Comparison of ENCODE assay signal across 10 cellular contexts in genomic region chr9:33153666-33154065, GRCh38. TPM values are rescaled to one million over a fixed set of nuclear protein-coding genes. Genes with fewer than 3 reads are reported as not detected.
DNase-seq lines count a peak whose midpoint lies in the region; ATAC-seq and TF ChIP-seq lines count a peak whose summit lies in the region.
"Had no signal": no experiment of that assay in that cellular context is flagged by ENCODE, and none has a peak within 500 bp of the region (broad histone marks: within the 10 kb centered on the region; RNA-seq: fewer than 3 reads in every experiment).

No MANE protein-coding gene starts in this region.

- peak overlapping the region; percentile 39 for H3K4me3 ChIP-seq in OCI-LY7 (ENCODE audit: low read depth, low read length, poor library complexity, severe bottlenecking)
- no peak overlapping the region for H3K4me3 ChIP-seq in sigmoid colon

- ATAC-seq in GM18519 (IDR thresholded peaks at IDR 0.05; ENCODE audit: low FRiP score, unreplicated experiment) (peak; percentile 40), GM21737 (IDR thresholded peaks at IDR 0.05; ENCODE audit: unreplicated experiment) (peak; percentile 41)

- TF ChIP-seq POLR2A in sigmoid colon (IDR thresholded peaks at IDR 0.05), result no peak

- BruUV-seq in OCI-LY7 (replicated peaks; lab: Mats Ljungman, UMichigan), result no TSS peak

- no peaks in the 10 kb centered on the region for H3K9me3 Mint-ChIP-seq in nephron

- H4K20me1 ChIP-seq in OCI-LY7 (ENCODE audit: insufficient read depth, low read length), result peaks cover 17% of the 10 kb centered on the region

- H3K27ac Mint-ChIP-seq in nephron, result peak overlapping the region; percentile 7 to 19 (median 9)

- WGBS in sigmoid colon, 2 donors, result 55 to 80% methylated on average over 5 of the region's 5 CpGs

- no peaks in the 10 kb centered on the region for H3K27me3 ChIP-seq in sigmoid colon

- CTCF ChIA-PET in OCI-LY7 (lab: Charles Lee; ENCODE audit: unreplicated experiment), result no interaction called here

- peaks cover 91% of the 10 kb centered on the region for H3K79me2 ChIP-seq in OCI-LY7 (ENCODE audit: insufficient read depth, low read depth, low read length)

- no peak overlapping the region for H2AFZ ChIP-seq in OCI-LY7 (ENCODE audit: low read length)

- intact Hi-C loops in OCI-LY7 (cut with micrococcal nuclease; ENCODE audit: unreplicated experiment) (loop anchor here (10.0 kb wide), 1 partner anchor 141 kb away; the partner anchor contains the start of gene NFX1), sigmoid colon (cut with DNase I) (no loop called here)

- H3K4me1 ChIP-seq in OCI-LY7 (ENCODE audit: insufficient read depth, low read length, poor library complexity, severe bottlenecking) (peaks cover 50% of the 10 kb centered on the region), sigmoid colon (peaks cover 0 to 63% (median 41%) of the 10 kb centered on the region in 4 donors)

- no peaks in the 10 kb centered on the region for H3K27me3 Mint-ChIP-seq in nephron (ENCODE audit: low read depth)

- H3K36me3 ChIP-seq in OCI-LY7 (ENCODE audit: insufficient read depth, low read length), result no peaks in the 10 kb centered on the region
- no peaks in the 10 kb centered on the region for H3K36me3 ChIP-seq in sigmoid colon

- POLR2A ChIA-PET in OCI-LY7 (lab: Charles Lee), result no interaction called here

- peaks cover 60% of the 10 kb centered on the region for H3K4me1 Mint-ChIP-seq in nephron

- no peak for TF ChIP-seq CTCF in OCI-LY7 (conservative IDR thresholded peaks at IDR 0.05; ENCODE audit: low read length)
- no peak for TF ChIP-seq CTCF in nephron (IDR thresholded peaks at IDR 0.05; ENCODE audit: unreplicated experiment in 3 of 3)
- TF ChIP-seq CTCF in sigmoid colon (IDR thresholded peaks at IDR 0.05), result no peak

- TF ChIP-seq EP300 in sigmoid colon (IDR thresholded peaks at IDR 0.05), result no peak

- H3K4me2 ChIP-seq in OCI-LY7 (ENCODE audit: low read length), result peak overlapping the region; percentile 57

- peak; percentile 39 for DNase-seq in OCI-LY7 (ENCODE audit: low spot score)
- no peak for DNase-seq in sigmoid colon
- no peak for DNase-seq in NCI-H345 (lab: John Stamatoyannopoulos, UW)
- DNase-seq in activated CD8-positive, alpha-beta memory T cell treated with anti-CD3 and anti-CD28 coated beads, Interleukin-2, amount 50 U/mL, for 48 hours, result no peak
- DNase-seq: amygdala; NCI-H2029; stimulated activated CD4-positive, alpha-beta T cell treated with anti-CD3 and anti-CD28 coated beads, Interleukin-2, amount 100 ng/mL, for 24 hours had no signal

- H3K27ac ChIP-seq in OCI-LY7 (ENCODE audit: low read depth, low read length, poor library complexity, severe bottlenecking) (peak overlapping the region; percentile 56), sigmoid colon (peak overlapping the region in 1 of 4 donors; percentile 16)

- no peaks in the 10 kb centered on the region for H3K9me2 ChIP-seq in OCI-LY7 (ENCODE audit: insufficient read depth, low read length)

- no peaks in the 10 kb centered on the region for H3K9me3 ChIP-seq in OCI-LY7 (ENCODE audit: low read length)
- no peaks in the 10 kb centered on the region for H3K9me3 ChIP-seq in sigmoid colon

- no peaks in the 10 kb centered on the region for H3K36me3 Mint-ChIP-seq in nephron (ENCODE audit: low read depth)

- H3K4me3 Mint-ChIP-seq in nephron, result no peak overlapping the region

RNA-seq across cellular contexts. Expression of gene B4GALT1, which starts 13.5 kb away (rescaled TPM):
- 8.1 and 12.8 TPM in 2 replicates for total RNA-seq in OCI-LY7 (2014; rRNA removed; shearing (Covaris generic))
- total RNA-seq in OCI-LY7 (2022) (38.7 and 43.7 TPM in 2 replicates), sigmoid colon (10 to 100 TPM; 20.3 to 28.0 (median 25.0) TPM)
- polyA plus RNA-seq in sigmoid colon, result 100 to 1,000 TPM in 1 of 3 donors, 10 to 100 TPM in 2; 24.0 to 107 (median 61.5) TPM
